In the genomic region with DNA sequence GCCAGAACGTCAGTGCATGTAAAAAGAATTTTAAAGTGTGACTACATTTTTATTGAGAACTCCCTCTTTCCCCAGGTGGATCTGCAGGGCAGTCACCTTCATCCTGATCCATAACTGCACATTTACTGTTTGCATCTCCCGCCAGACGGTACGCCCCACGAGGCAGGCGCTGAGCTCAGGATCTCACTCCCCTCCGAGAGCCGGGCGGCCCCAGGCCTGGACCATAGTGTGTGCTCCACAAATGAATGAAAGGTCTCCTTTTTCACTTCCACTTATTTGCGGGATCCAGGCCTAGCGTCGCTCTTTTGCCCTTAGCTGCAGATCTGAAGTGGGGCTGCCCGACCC, we compare ENCODE assay signal across 1 cellular context.
TF ChIP-seq lines count a peak whose summit lies in the region.

No MANE protein-coding gene starts in this region.

TF ChIP-seq in K562, 482 proteins besides CTCF, POLR2A, EP300 and RAD21:
- TF ChIP-seq, protein P1, sequence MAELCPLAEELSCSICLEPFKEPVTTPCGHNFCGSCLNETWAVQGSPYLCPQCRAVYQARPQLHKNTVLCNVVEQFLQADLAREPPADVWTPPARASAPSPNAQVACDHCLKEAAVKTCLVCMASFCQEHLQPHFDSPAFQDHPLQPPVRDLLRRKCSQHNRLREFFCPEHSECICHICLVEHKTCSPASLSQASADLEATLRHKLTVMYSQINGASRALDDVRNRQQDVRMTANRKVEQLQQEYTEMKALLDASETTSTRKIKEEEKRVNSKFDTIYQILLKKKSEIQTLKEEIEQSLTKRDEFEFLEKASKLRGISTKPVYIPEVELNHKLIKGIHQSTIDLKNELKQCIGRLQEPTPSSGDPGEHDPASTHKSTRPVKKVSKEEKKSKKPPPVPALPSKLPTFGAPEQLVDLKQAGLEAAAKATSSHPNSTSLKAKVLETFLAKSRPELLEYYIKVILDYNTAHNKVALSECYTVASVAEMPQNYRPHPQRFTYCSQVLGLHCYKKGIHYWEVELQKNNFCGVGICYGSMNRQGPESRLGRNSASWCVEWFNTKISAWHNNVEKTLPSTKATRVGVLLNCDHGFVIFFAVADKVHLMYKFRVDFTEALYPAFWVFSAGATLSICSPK (IDR thresholded peaks at IDR 0.05; ENCODE audit: borderline replicate concordance) = no peak
- TF ChIP-seq ZNF586 (CRISPR knock-in tag; conservative IDR thresholded peaks at IDR 0.05) (no peak), ZFX (CRISPR knock-in tag; IDR thresholded peaks at IDR 0.05) (no peak; the same call in 1 of the 2 replicates), ZBTB1 (CRISPR knock-in tag; IDR thresholded peaks at IDR 0.05; ENCODE audit: borderline replicate concordance, low read depth) (0 out of 2 replicates have a peak, but pooled peaks have one; percentile 51), TAL1 (IDR thresholded peaks at IDR 0.05) (no peak), TCF3 (CRISPR knock-in tag; IDR thresholded peaks at IDR 0.05) (peak; percentile 9; the same call in 1 of the 2 replicates), SAFB (IDR thresholded peaks at IDR 0.05; ENCODE audit: borderline replicate concordance, low read depth, low read length) (no peak), ARID2 (IDR thresholded peaks at IDR 0.05) (no peak), TCF7L2 (IDR thresholded peaks at IDR 0.05; ENCODE audit: low read depth, low read length) (no peak), RBM39 (optimal IDR thresholded peaks at IDR 0.05; ENCODE audit: low read depth, low read length) (no peak), ZFP1 (CRISPR knock-in tag; IDR thresholded peaks at IDR 0.05) (no peak), MYC (IDR thresholded peaks at IDR 0.05; ENCODE audit: low read depth, low read length) (peak; percentile 48; the same call in 1 of the 2 replicates), MYC (CRISPR knock-in tag; IDR thresholded peaks at IDR 0.05; ENCODE audit: borderline replicate concordance, low read depth) (no peak), HDAC1 (IDR thresholded peaks at IDR 0.05) (peak in 1 of 2 experiments; percentile 74; a peak in 2 of 4 replicates), TGIF2 (CRISPR knock-in tag; IDR thresholded peaks at IDR 0.05) (no peak), ZSCAN29 (IDR thresholded peaks at IDR 0.05) (no peak), SIN3A (IDR thresholded peaks at IDR 0.05; ENCODE audit: borderline replicate concordance in 2 of 2, control insufficient read depth in 1 of 2, low read depth in 2 of 2, low read length in 2 of 2) (peak; percentile 36 to 66; a peak in 1 of 4 replicates), ZC3H4 (CRISPR knock-in tag; IDR thresholded peaks at IDR 0.05; ENCODE audit: borderline replicate concordance) (no peak), CSDE1 (IDR thresholded peaks at IDR 0.05) (no peak), KLF1 (tag; IDR thresholded peaks at IDR 0.05) (no peak), PHF20 (IDR thresholded peaks at IDR 0.05; ENCODE audit: partially characterized antibody) (peak; percentile 26), ZNF347 (CRISPR knock-in tag; IDR thresholded peaks at IDR 0.05; ENCODE audit: low read depth) (no peak)
- TF ChIP-seq, protein P2, sequence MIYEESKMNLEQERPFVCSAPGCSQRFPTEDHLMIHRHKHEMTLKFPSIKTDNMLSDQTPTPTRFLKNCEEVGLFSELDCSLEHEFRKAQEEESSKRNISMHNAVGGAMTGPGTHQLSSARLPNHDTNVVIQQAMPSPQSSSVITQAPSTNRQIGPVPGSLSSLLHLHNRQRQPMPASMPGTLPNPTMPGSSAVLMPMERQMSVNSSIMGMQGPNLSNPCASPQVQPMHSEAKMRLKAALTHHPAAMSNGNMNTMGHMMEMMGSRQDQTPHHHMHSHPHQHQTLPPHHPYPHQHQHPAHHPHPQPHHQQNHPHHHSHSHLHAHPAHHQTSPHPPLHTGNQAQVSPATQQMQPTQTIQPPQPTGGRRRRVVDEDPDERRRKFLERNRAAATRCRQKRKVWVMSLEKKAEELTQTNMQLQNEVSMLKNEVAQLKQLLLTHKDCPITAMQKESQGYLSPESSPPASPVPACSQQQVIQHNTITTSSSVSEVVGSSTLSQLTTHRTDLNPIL (CRISPR knock-in tag; IDR thresholded peaks at IDR 0.05) = no peak
- TF ChIP-seq, protein P3, sequence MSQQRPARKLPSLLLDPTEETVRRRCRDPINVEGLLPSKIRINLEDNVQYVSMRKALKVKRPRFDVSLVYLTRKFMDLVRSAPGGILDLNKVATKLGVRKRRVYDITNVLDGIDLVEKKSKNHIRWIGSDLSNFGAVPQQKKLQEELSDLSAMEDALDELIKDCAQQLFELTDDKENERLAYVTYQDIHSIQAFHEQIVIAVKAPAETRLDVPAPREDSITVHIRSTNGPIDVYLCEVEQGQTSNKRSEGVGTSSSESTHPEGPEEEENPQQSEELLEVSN (IDR thresholded peaks at IDR 0.05; ENCODE audit: borderline replicate concordance in 1 of 2, extremely low read depth in 1 of 2, insufficient read depth in 1 of 2, insufficient read length in 1 of 2, low read depth in 1 of 2, low read length in 1 of 2, poor library complexity in 1 of 2, severe bottlenecking in 1 of 2) = peak in 1 of 2 experiments; percentile 51
- TF ChIP-seq, protein P4, sequence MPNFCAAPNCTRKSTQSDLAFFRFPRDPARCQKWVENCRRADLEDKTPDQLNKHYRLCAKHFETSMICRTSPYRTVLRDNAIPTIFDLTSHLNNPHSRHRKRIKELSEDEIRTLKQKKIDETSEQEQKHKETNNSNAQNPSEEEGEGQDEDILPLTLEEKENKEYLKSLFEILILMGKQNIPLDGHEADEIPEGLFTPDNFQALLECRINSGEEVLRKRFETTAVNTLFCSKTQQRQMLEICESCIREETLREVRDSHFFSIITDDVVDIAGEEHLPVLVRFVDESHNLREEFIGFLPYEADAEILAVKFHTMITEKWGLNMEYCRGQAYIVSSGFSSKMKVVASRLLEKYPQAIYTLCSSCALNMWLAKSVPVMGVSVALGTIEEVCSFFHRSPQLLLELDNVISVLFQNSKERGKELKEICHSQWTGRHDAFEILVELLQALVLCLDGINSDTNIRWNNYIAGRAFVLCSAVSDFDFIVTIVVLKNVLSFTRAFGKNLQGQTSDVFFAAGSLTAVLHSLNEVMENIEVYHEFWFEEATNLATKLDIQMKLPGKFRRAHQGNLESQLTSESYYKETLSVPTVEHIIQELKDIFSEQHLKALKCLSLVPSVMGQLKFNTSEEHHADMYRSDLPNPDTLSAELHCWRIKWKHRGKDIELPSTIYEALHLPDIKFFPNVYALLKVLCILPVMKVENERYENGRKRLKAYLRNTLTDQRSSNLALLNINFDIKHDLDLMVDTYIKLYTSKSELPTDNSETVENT (CRISPR knock-in tag; IDR thresholded peaks at IDR 0.05) = no peak
- TF ChIP-seq, protein P5, sequence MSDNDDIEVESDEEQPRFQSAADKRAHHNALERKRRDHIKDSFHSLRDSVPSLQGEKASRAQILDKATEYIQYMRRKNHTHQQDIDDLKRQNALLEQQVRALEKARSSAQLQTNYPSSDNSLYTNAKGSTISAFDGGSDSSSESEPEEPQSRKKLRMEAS (CRISPR knock-in tag; IDR thresholded peaks at IDR 0.05) = peak; percentile 9; the same call in 1 of the 2 replicates
- TF ChIP-seq, protein P6, sequence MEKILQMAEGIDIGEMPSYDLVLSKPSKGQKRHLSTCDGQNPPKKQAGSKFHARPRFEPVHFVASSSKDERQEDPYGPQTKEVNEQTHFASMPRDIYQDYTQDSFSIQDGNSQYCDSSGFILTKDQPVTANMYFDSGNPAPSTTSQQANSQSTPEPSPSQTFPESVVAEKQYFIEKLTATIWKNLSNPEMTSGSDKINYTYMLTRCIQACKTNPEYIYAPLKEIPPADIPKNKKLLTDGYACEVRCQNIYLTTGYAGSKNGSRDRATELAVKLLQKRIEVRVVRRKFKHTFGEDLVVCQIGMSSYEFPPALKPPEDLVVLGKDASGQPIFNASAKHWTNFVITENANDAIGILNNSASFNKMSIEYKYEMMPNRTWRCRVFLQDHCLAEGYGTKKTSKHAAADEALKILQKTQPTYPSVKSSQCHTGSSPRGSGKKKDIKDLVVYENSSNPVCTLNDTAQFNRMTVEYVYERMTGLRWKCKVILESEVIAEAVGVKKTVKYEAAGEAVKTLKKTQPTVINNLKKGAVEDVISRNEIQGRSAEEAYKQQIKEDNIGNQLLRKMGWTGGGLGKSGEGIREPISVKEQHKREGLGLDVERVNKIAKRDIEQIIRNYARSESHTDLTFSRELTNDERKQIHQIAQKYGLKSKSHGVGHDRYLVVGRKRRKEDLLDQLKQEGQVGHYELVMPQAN (IDR thresholded peaks at IDR 0.05; ENCODE audit: borderline replicate concordance) = peak; percentile 62; the same call in 1 of the 2 replicates
- TF ChIP-seq, protein P7, sequence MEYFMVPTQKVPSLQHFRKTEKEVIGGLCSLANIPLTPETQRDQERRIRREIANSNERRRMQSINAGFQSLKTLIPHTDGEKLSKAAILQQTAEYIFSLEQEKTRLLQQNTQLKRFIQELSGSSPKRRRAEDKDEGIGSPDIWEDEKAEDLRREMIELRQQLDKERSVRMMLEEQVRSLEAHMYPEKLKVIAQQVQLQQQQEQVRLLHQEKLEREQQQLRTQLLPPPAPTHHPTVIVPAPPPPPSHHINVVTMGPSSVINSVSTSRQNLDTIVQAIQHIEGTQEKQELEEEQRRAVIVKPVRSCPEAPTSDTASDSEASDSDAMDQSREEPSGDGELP (CRISPR knock-in tag; IDR thresholded peaks at IDR 0.05; ENCODE audit: borderline replicate concordance) = no peak
- TF ChIP-seq, protein P8, sequence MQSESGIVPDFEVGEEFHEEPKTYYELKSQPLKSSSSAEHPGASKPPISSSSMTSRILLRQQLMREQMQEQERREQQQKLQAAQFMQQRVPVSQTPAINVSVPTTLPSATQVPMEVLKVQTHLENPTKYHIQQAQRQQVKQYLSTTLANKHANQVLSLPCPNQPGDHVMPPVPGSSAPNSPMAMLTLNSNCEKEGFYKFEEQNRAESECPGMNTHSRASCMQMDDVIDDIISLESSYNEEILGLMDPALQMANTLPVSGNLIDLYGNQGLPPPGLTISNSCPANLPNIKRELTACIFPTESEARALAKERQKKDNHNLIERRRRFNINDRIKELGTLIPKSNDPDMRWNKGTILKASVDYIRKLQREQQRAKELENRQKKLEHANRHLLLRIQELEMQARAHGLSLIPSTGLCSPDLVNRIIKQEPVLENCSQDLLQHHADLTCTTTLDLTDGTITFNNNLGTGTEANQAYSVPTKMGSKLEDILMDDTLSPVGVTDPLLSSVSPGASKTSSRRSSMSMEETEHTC (IDR thresholded peaks at IDR 0.05) = no peak
